Comparison of ENCODE assay signal across 24 cellular contexts in the genomic region with DNA sequence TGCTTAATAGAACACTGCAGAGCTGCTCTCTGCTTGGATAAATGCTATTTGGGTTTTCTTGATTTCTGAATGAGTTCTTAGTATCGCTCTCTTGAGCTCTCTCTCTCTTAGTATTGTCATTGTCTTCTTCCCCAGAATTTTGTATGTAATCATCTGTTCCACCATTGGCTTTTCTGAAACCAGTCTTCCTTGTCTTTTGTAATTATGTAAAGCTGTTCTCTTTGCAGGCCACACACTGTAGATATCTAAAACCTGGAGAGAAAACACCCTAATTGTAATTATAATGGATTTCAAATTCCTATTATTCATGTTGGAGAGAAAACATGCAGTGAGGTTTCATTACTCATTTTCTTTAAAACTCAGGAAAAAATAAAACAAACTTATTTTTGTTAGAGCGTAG.
"Had no signal": no experiment of that assay in that cellular context is flagged by ENCODE, and none has a peak within 500 bp of the region (broad histone marks: within the 10 kb centered on the region; RNA-seq: fewer than 3 reads in every experiment).

No MANE protein-coding gene starts in this region.

- H2AFZ ChIP-seq: neural progenitor cell, parathyroid adenoma had no signal

- ATAC-seq: natural killer cell; psoas muscle; right lobe of liver; stimulated activated memory B cell treated with anti-CD40 and anti-IgM and Interleukin-4, amounts not matched to agents 10 μg/mL and 1 μg/mL and 100 μg/mL, for 72 hours; stimulated activated naive CD8-positive, alpha-beta T cell treated with anti-CD3 and anti-CD28 coated beads, Interleukin-15, amount 100 ng/mL, for 72 hours had no signal

- H3K79me2 ChIP-seq: parathyroid adenoma had no signal

- H3K36me3 ChIP-seq: left ventricle myocardium inferior, neural progenitor cell, neutrophil, right lobe of liver, tibial nerve, uterus had no signal

- H3K4me1 ChIP-seq: parathyroid adenoma, psoas muscle, tibial nerve, uterus had no signal

- H3K9me3 ChIP-seq: left ventricle myocardium inferior, neutrophil, psoas muscle, right lobe of liver, tibial nerve, uterus had no signal

- H3K4me2 ChIP-seq: neural progenitor cell, smooth muscle cell had no signal

- DNase-seq: islet precursor cell; left ventricle myocardium inferior; mesendoderm; naive B cell; natural killer cell; nephron progenitor cell; occipital lobe; psoas muscle; right lobe of liver; stimulated activated CD4-positive, alpha-beta T cell treated with anti-CD3 and anti-CD28 coated beads, Interleukin-1b, Interleukin-23, amount 100 ng/mL, for 48 hours; stimulated activated CD4-positive, alpha-beta T cell treated with anti-CD3 and anti-CD28 coated beads, Interleukin-2, amount 100 ng/mL, for 48 hours; stimulated activated CD4-positive, alpha-beta T cell treated with anti-CD3 and anti-CD28 coated beads, Interleukin-4, amount 100 ng/mL, for 4 hours; stimulated activated CD8-positive, alpha-beta memory T cell treated with anti-CD3 and anti-CD28 coated beads, Interleukin-4, amount 100 ng/mL, for 48 hours; stimulated activated naive CD4-positive, alpha-beta T cell treated with Interleukin-2 at 50 U/mL for 16 hours; stimulated activated naive CD8-positive, alpha-beta T cell treated with anti-CD3 and anti-CD28 coated beads, Interleukin-15, amount 100 ng/mL, for 72 hours; substantia nigra; uterus had no signal

- H3K27me3 ChIP-seq: neural progenitor cell, neutrophil, right lobe of liver, tibial nerve, uterus had no signal

- H3K9ac ChIP-seq: neural progenitor cell, parathyroid adenoma had no signal

- H3K4me3 ChIP-seq: left ventricle myocardium inferior, lung, neural progenitor cell, psoas muscle, right lobe of liver, smooth muscle cell, tibial nerve, uterus had no signal

- H3K27ac ChIP-seq: left ventricle myocardium inferior, neural progenitor cell, neutrophil, parathyroid adenoma, psoas muscle, right lobe of liver, tibial nerve, uterus had no signal
